Comparison of ENCODE assay signal across 14 cellular contexts in genomic region chr6:135084916-135085269, GRCh38. TPM values are rescaled to one million over a fixed set of nuclear protein-coding genes. Genes with fewer than 3 reads are reported as not detected.
DNase-seq lines count a peak whose midpoint lies in the region; ATAC-seq and TF ChIP-seq lines count a peak whose summit lies in the region.
"Had no signal": no experiment of that assay in that cellular context is flagged by ENCODE, and none has a peak within 500 bp of the region (broad histone marks: within the 10 kb centered on the region; RNA-seq: fewer than 3 reads in every experiment).

No MANE protein-coding gene starts in this region.

- no peak overlapping the region for H3K27ac Mint-ChIP-seq in CD8-positive, alpha-beta memory T cell
- H3K27ac Mint-ChIP-seq: GM23338, IgD-negative memory B cell had no signal

- H2AFZ ChIP-seq in OCI-LY1 (ENCODE audit: low read length) = peak overlapping the region; percentile 67; the same call in 1 of the 2 replicates
- H2AFZ ChIP-seq: GM23338 had no signal

- no peak for TF ChIP-seq CTCF in OCI-LY1 (IDR thresholded peaks at IDR 0.05; ENCODE audit: low read length)
- no peak for TF ChIP-seq CTCF in lower lobe of right lung (IDR thresholded peaks at IDR 0.05)

- peaks cover 32 to 44% (median 39%) of the 10 kb centered on the region in 11 experiments for H3K9me3 ChIP-seq in BLaER1 treated with 17β-estradiol and CSF1 and Interleukin-3, amounts not matched to agents 10 nM and 100 nM (replicated peaks in 1 of 11)
- H3K9me3 ChIP-seq in CD8-positive, alpha-beta memory T cell (ENCODE audit: low read length) = no peaks in the 10 kb centered on the region
- peaks cover 9% of the 10 kb centered on the region; the same call in 1 of the 2 replicates for H3K9me3 ChIP-seq in OCI-LY1 (ENCODE audit: low read length)
- peaks cover 13% of the 10 kb centered on the region for H3K9me3 ChIP-seq in lower lobe of right lung

- peaks cover 0 to 5% (median 0%) of the 10 kb centered on the region in 11 experiments; a peak in 1 of 22 replicates for H3K36me3 ChIP-seq in BLaER1 treated with 17β-estradiol and CSF1 and Interleukin-3, amounts not matched to agents 10 nM and 100 nM
- no peaks in the 10 kb centered on the region for H3K36me3 ChIP-seq in CD8-positive, alpha-beta memory T cell (ENCODE audit: insufficient read depth, low read length)
- H3K36me3 ChIP-seq in OCI-LY1 (ENCODE audit: insufficient read depth, low read length) = no peaks in the 10 kb centered on the region
- no peaks in the 10 kb centered on the region for H3K36me3 ChIP-seq in lower lobe of right lung

- no peak for ATAC-seq in lower lobe of right lung
- ATAC-seq: GM23338 had no signal

- no peak overlapping the region for H3K4me3 Mint-ChIP-seq in CD8-positive, alpha-beta memory T cell
- H3K4me3 Mint-ChIP-seq: GM23338, IgD-negative memory B cell had no signal

- peaks cover 39 to 43% (median 41%) of the 10 kb centered on the region in 3 donors for H3K4me1 Mint-ChIP-seq in CD8-positive, alpha-beta memory T cell

- H3K79me2 ChIP-seq in OCI-LY1 (ENCODE audit: insufficient read depth, low read length) = no peaks in the 10 kb centered on the region

- intact Hi-C loops in lower lobe of right lung (cut with DNase I) = no loop called here

- H3K9ac ChIP-seq in BLaER1 treated with 17β-estradiol and CSF1 and Interleukin-3, amounts not matched to agents 10 nM and 100 nM = peak overlapping the region in 1 of 11 experiments; percentile 18; a peak in 1 of 22 replicates
- no peak overlapping the region for H3K9ac ChIP-seq in OCI-LY1 (ENCODE audit: low read length)

- H3F3A ChIP-seq in OCI-LY1 (ENCODE audit: insufficient read depth, low read length) = 0 out of 2 replicates have a peak, but pooled peaks cover 6% of the 10 kb centered on the region

- POLR2A ChIA-PET in CD8-positive, alpha-beta memory T cell (lab: Charles Lee) = no interaction called here

- peak overlapping the region in 5 of 11 experiments; percentile 31 to 93 (median 41); a peak in 8 of 22 replicates for H3K4me2 ChIP-seq in BLaER1 treated with 17β-estradiol and CSF1 and Interleukin-3, amounts not matched to agents 10 nM and 100 nM
- H3K4me2 ChIP-seq in OCI-LY1 (ENCODE audit: low read length) = no peak overlapping the region
- H3K4me2 ChIP-seq: GM23338 had no signal

- DNase-seq in CD8-positive, alpha-beta memory T cell = no peak
- no peak for DNase-seq in stimulated activated CD4-positive, alpha-beta T cell treated with anti-CD3 and anti-CD28 coated beads, Interleukin-2, amount 100 ng/mL, for 48 hours
- no peak for DNase-seq in NCI-H1694 (lab: John Stamatoyannopoulos, UW)
- DNase-seq in lower lobe of right lung = no peak
- DNase-seq: ACHN, AML-193, Caco-2, GF-D8, HCEC 1CT, KG1 had no signal

- H3K27me3 Mint-ChIP-seq in CD8-positive, alpha-beta memory T cell = no peaks in the 10 kb centered on the region

- H3K9me2 ChIP-seq in OCI-LY1 (ENCODE audit: low read depth, low read length) = no peaks in the 10 kb centered on the region

- peaks cover 33 to 63% (median 47%) of the 10 kb centered on the region in 10 experiments for H3K4me1 ChIP-seq in BLaER1 treated with 17β-estradiol and CSF1 and Interleukin-3, amounts not matched to agents 10 nM and 100 nM
- peaks cover 42% of the 10 kb centered on the region for H3K4me1 ChIP-seq in CD8-positive, alpha-beta memory T cell (ENCODE audit: insufficient read depth, low read length)
- H3K4me1 ChIP-seq in OCI-LY1 (ENCODE audit: insufficient read depth, low read length, severe bottlenecking) (peaks cover 45% of the 10 kb centered on the region), lower lobe of right lung (peaks cover 4% of the 10 kb centered on the region)
- H3K4me1 ChIP-seq: Caco-2 had no signal

- peaks cover 2 to 14% (median 5%) of the 10 kb centered on the region in 3 donors for H3K36me3 Mint-ChIP-seq in CD8-positive, alpha-beta memory T cell
- H3K36me3 Mint-ChIP-seq: IgD-negative memory B cell had no signal

- H3K9me3 Mint-ChIP-seq in CD8-positive, alpha-beta memory T cell = peaks cover 6 to 13% (median 11%) of the 10 kb centered on the region in 5 donors

- H3K27me3 ChIP-seq in BLaER1 treated with 17β-estradiol and CSF1 and Interleukin-3, amounts not matched to agents 10 nM and 100 nM = no peaks in the 10 kb centered on the region
- no peaks in the 10 kb centered on the region for H3K27me3 ChIP-seq in CD8-positive, alpha-beta memory T cell (ENCODE audit: insufficient read depth, low read length, poor library complexity, severe bottlenecking)
- H3K27me3 ChIP-seq in OCI-LY1 (ENCODE audit: insufficient read depth, low read length) (no peaks in the 10 kb centered on the region), lower lobe of right lung (ENCODE audit: low read depth) (no peaks in the 10 kb centered on the region)

- no peaks in the 10 kb centered on the region for H4K20me1 ChIP-seq in BLaER1 treated with 17β-estradiol and CSF1 and Interleukin-3, amounts not matched to agents 10 nM and 100 nM
- no peaks in the 10 kb centered on the region for H4K20me1 ChIP-seq in OCI-LY1 (ENCODE audit: insufficient read depth, low read length)

- H3K4me3 ChIP-seq in BLaER1 treated with 17β-estradiol and CSF1 and Interleukin-3, amounts not matched to agents 10 nM and 100 nM = no peak overlapping the region
- H3K4me3 ChIP-seq in CD8-positive, alpha-beta memory T cell (ENCODE audit: low read length) = no peak overlapping the region
- H3K4me3 ChIP-seq in OCI-LY1 (ENCODE audit: low read depth, low read length, poor library complexity, severe bottlenecking) (no peak overlapping the region), lower lobe of right lung (no peak overlapping the region)
- H3K4me3 ChIP-seq: GM23338 had no signal

- peak overlapping the region in 6 of 11 experiments; percentile 28 to 78 (median 52); a peak in 11 of 22 replicates for H3K27ac ChIP-seq in BLaER1 treated with 17β-estradiol and CSF1 and Interleukin-3, amounts not matched to agents 10 nM and 100 nM
- peak overlapping the region; percentile 15 for H3K27ac ChIP-seq in CD8-positive, alpha-beta memory T cell (ENCODE audit: low read depth, low read length)
- no peak overlapping the region for H3K27ac ChIP-seq in OCI-LY1 (ENCODE audit: low read depth, low read length, poor library complexity, severe bottlenecking)
- no peak overlapping the region for H3K27ac ChIP-seq in lower lobe of right lung

- CTCF ChIA-PET in CD8-positive, alpha-beta memory T cell (lab: Charles Lee) = interaction anchor here (0.9 to 1.5 kb wide), 2 partner anchors 30 to 99 kb away, joined by 3 to 4 read pairs; partner anchors contain the start of gene HBS1L

RNA-seq across cellular contexts. Expression of gene HBS1L, which starts 30.3 kb away (rescaled TPM):
- total RNA-seq in CD8-positive, alpha-beta memory T cell = 100 to 1,000 TPM; 145 to 147 TPM
- 45.6 TPM for polyA plus RNA-seq in CD8-positive, alpha-beta memory T cell
- 51.3 TPM for total RNA-seq in lower lobe of right lung

Comparison
In these comparisons a context has a peak if more than half of its experiments do, and no peak if none do; other contexts are left out.
1. H3K27ac ChIP-seq: peak in BLaER1 treated with 17β-estradiol and CSF1 and Interleukin-3, amounts not matched to agents 10 nM and 100 nM (6 of 11) and CD8-positive, alpha-beta memory T cell (single experiment); none in OCI-LY1 (single experiment) and lower lobe of right lung (single experiment).